In the genomic region with DNA sequence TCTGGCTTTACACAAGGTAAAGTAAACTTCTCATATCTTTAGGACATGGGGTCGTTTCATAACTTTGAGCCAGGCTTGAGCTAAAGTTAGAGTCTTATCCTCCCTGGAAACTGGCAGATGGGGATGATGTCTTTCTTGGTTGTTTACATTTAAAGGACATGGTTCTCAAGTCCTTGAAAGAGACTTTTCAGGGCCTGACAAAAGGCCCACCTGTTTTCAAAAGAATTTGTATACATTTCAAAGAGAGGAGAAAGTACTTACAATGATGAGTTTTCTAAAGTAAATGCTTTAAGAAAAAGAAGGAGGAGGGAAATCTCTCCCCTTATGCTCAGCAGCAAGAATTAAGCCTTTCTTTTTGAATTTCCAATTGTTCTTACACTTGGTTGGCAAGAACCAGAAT, we compare ENCODE assay signal across 1 cellular context.
TF ChIP-seq lines count a peak whose summit lies in the region.

No MANE protein-coding gene starts in this region.

TF ChIP-seq in WTC11, 78 proteins besides CTCF, POLR2A, EP300 and RAD21 (continued from another document):
- TF ChIP-seq, protein P1, sequence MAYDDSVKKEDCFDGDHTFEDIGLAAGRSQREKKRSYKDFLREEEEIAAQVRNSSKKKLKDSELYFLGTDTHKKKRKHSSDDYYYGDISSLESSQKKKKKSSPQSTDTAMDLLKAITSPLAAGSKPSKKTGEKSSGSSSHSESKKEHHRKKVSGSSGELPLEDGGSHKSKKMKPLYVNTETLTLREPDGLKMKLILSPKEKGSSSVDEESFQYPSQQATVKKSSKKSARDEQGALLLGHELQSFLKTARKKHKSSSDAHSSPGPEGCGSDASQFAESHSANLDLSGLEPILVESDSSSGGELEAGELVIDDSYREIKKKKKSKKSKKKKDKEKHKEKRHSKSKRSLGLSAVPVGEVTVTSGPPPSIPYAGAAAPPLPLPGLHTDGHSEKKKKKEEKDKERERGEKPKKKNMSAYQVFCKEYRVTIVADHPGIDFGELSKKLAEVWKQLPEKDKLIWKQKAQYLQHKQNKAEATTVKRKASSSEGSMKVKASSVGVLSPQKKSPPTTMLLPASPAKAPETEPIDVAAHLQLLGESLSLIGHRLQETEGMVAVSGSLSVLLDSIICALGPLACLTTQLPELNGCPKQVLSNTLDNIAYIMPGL (CRISPR knock-in tag; IDR thresholded peaks at IDR 0.05), result no peak
- no peak for TF ChIP-seq OVOL2 (CRISPR knock-in tag; IDR thresholded peaks at IDR 0.05; ENCODE audit: borderline replicate concordance)
- TF ChIP-seq, protein P2, sequence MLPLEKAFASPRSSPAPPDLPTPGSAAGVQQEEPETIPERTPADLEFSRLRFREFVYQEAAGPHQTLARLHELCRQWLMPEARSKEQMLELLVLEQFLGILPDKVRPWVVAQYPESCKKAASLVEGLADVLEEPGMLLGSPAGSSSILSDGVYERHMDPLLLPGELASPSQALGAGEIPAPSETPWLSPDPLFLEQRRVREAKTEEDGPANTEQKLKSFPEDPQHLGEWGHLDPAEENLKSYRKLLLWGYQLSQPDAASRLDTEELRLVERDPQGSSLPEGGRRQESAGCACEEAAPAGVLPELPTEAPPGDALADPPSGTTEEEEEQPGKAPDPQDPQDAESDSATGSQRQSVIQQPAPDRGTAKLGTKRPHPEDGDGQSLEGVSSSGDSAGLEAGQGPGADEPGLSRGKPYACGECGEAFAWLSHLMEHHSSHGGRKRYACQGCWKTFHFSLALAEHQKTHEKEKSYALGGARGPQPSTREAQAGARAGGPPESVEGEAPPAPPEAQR (CRISPR knock-in tag; IDR thresholded peaks at IDR 0.05), result no peak
- TF ChIP-seq, protein P3, sequence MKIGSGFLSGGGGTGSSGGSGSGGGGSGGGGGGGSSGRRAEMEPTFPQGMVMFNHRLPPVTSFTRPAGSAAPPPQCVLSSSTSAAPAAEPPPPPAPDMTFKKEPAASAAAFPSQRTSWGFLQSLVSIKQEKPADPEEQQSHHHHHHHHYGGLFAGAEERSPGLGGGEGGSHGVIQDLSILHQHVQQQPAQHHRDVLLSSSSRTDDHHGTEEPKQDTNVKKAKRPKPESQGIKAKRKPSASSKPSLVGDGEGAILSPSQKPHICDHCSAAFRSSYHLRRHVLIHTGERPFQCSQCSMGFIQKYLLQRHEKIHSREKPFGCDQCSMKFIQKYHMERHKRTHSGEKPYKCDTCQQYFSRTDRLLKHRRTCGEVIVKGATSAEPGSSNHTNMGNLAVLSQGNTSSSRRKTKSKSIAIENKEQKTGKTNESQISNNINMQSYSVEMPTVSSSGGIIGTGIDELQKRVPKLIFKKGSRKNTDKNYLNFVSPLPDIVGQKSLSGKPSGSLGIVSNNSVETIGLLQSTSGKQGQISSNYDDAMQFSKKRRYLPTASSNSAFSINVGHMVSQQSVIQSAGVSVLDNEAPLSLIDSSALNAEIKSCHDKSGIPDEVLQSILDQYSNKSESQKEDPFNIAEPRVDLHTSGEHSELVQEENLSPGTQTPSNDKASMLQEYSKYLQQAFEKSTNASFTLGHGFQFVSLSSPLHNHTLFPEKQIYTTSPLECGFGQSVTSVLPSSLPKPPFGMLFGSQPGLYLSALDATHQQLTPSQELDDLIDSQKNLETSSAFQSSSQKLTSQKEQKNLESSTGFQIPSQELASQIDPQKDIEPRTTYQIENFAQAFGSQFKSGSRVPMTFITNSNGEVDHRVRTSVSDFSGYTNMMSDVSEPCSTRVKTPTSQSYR (CRISPR knock-in tag; IDR thresholded peaks at IDR 0.05), result no peak
- TF ChIP-seq, protein P4, sequence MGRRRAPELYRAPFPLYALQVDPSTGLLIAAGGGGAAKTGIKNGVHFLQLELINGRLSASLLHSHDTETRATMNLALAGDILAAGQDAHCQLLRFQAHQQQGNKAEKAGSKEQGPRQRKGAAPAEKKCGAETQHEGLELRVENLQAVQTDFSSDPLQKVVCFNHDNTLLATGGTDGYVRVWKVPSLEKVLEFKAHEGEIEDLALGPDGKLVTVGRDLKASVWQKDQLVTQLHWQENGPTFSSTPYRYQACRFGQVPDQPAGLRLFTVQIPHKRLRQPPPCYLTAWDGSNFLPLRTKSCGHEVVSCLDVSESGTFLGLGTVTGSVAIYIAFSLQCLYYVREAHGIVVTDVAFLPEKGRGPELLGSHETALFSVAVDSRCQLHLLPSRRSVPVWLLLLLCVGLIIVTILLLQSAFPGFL (CRISPR knock-in tag; IDR thresholded peaks at IDR 0.05; ENCODE audit: borderline replicate concordance), result no peak
- TF ChIP-seq, protein P5, sequence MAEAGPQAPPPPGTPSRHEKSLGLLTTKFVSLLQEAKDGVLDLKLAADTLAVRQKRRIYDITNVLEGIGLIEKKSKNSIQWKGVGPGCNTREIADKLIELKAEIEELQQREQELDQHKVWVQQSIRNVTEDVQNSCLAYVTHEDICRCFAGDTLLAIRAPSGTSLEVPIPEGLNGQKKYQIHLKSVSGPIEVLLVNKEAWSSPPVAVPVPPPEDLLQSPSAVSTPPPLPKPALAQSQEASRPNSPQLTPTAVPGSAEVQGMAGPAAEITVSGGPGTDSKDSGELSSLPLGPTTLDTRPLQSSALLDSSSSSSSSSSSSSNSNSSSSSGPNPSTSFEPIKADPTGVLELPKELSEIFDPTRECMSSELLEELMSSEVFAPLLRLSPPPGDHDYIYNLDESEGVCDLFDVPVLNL (CRISPR knock-in tag; IDR thresholded peaks at IDR 0.05; ENCODE audit: borderline replicate concordance, low read depth), result no peak
- TF ChIP-seq, protein P6, sequence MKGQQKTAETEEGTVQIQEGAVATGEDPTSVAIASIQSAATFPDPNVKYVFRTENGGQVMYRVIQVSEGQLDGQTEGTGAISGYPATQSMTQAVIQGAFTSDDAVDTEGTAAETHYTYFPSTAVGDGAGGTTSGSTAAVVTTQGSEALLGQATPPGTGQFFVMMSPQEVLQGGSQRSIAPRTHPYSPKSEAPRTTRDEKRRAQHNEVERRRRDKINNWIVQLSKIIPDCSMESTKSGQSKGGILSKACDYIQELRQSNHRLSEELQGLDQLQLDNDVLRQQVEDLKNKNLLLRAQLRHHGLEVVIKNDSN (CRISPR knock-in tag; IDR thresholded peaks at IDR 0.05), result no peak
- TF ChIP-seq, protein P7, sequence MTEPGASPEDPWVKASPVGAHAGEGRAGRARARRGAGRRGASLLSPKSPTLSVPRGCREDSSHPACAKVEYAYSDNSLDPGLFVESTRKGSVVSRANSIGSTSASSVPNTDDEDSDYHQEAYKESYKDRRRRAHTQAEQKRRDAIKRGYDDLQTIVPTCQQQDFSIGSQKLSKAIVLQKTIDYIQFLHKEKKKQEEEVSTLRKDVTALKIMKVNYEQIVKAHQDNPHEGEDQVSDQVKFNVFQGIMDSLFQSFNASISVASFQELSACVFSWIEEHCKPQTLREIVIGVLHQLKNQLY (CRISPR knock-in tag; IDR thresholded peaks at IDR 0.05), result no peak
- no peak for TF ChIP-seq NR1H2 (CRISPR knock-in tag; IDR thresholded peaks at IDR 0.05)
- no peak for TF ChIP-seq GABPB1 (CRISPR knock-in tag; IDR thresholded peaks at IDR 0.05)
